In the genomic region with DNA sequence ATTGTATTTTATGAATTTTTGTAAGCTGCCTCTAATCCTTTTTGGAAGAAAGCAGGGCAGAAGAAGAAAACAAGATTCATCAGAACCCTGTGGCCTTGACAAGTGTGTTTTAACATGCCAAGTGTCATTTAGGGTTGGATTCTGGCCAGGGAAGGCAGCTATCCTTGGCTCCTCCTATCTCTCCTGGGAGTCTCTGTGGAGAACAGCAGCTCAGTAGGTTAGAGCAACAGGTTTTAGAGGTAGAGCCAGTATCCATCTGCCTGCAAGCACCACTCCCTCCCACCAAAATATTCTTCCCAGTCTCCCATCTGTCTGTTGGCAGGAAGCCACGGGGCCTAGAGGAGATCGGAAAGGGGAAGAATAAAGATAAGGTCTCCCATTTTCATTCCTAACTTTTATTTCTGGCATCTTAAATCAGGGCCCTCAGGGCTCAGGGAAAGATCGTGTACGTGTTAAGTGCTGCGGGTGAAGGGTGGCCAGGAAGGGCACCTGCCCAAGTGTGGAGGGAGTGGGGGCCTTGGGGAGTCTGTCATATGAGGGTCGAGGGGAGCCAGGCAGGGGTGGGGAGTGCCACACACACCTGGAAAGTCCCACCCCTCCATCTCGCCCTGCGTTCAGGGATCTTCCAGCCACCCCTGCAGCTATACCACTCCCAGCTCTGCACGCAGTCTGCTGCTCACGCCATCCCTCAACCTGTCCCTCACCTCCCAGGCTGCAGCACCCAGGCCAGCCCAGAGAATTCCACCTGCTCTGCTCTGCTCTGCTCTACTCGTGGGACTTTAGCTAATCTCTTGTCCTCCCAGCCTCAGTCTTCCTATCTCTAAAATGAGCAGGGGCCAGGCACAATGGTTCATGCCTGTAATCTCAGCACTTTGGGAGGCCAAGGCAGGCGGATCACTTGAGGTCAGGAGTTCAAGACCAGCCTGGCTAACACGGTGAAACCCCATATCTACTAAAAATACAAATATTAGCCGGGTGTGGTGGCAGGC, we compare ENCODE assay signal across 11 cellular contexts. TPM values are rescaled to one million over a fixed set of nuclear protein-coding genes. Genes with fewer than 3 reads are reported as not detected.
DNase-seq lines count a peak whose midpoint lies in the region; ATAC-seq lines count a peak whose summit lies in the region.
"Had no signal": no experiment of that assay in that cellular context is flagged by ENCODE, and none has a peak within 500 bp of the region (broad histone marks: within the 10 kb centered on the region; RNA-seq: fewer than 3 reads in every experiment).

No MANE protein-coding gene starts in this region.

- ATAC-seq in activated CD8-positive, alpha-beta memory T cell treated with anti-CD3 and anti-CD28 coated beads, Interleukin-2, amount 10 ng/mL, durations not matched to agents 7 days and 5 days: no peak
- ATAC-seq in HG03139 (IDR thresholded peaks at IDR 0.05; ENCODE audit: unreplicated experiment): no peak

- no peak overlapping the region for H3K4me3 Mint-ChIP-seq in activated CD8-positive, alpha-beta memory T cell treated with anti-CD3 and anti-CD28 coated beads, Interleukin-2, amount 10 ng/mL, durations not matched to agents 7 days and 5 days

- peak overlapping the region; percentile 50 for H2AFZ ChIP-seq in trophoblast cell (ENCODE audit: insufficient read depth, low read length, poor library complexity)

- no peak overlapping the region for H2BK5ac ChIP-seq in trophoblast cell (ENCODE audit: low read depth, low read length, poor library complexity)

- H3K18ac ChIP-seq in trophoblast cell (ENCODE audit: low read length): peak overlapping the region; percentile 27

- no peak overlapping the region for H4K91ac ChIP-seq in trophoblast cell (ENCODE audit: low read depth, low read length)

- DNase-seq in DMS79 (lab: John Stamatoyannopoulos, UW): peak; percentile 62
- peak; percentile 78 to 92 for DNase-seq in NCI-H446 (lab: John Stamatoyannopoulos, UW)
- DNase-seq in trophoblast cell: peak; percentile 88 to 93
- DNase-seq in activated CD8-positive, alpha-beta memory T cell treated with anti-CD3 and anti-CD28 coated beads, Interleukin-2, amount 10 ng/mL, durations not matched to agents 7 days and 5 days: no peak
- no peak for DNase-seq in activated effector memory CD4-positive, alpha-beta T cell treated with Interleukin-2 at 50 U/mL for 16 hours
- no peak for DNase-seq in T-helper 9 cell
- DNase-seq: activated effector memory CD4-positive, alpha-beta T cell treated with anti-CD3 and anti-CD28 coated beads, Interleukin-2, amount 50 U/mL, for 16 hours had no signal

- no peak overlapping the region for H3K23ac ChIP-seq in trophoblast cell (ENCODE audit: low read length)

- no peak overlapping the region for H3K4me2 ChIP-seq in trophoblast cell (ENCODE audit: low read length)

- peaks cover 2% of the 10 kb centered on the region for H3K27me3 Mint-ChIP-seq in activated CD8-positive, alpha-beta memory T cell treated with anti-CD3 and anti-CD28 coated beads, Interleukin-2, amount 10 ng/mL, durations not matched to agents 7 days and 5 days

- H3K27ac ChIP-seq in esophagus (ENCODE audit: low read depth in 2 of 2, low read length in 1 of 2): peak overlapping the region; percentile 45 to 71
- no peak overlapping the region for H3K27ac ChIP-seq in trophoblast cell (ENCODE audit: low read depth, low read length)

- H2BK120ac ChIP-seq in trophoblast cell (ENCODE audit: insufficient read depth, low read length, poor library complexity): no peak overlapping the region

- no peaks in the 10 kb centered on the region for H3K4me1 Mint-ChIP-seq in activated CD8-positive, alpha-beta memory T cell treated with anti-CD3 and anti-CD28 coated beads, Interleukin-2, amount 10 ng/mL, durations not matched to agents 7 days and 5 days

- no peak overlapping the region for H3K9ac ChIP-seq in trophoblast cell (ENCODE audit: low read length)

- H3K14ac ChIP-seq in trophoblast cell (ENCODE audit: low read length): no peak overlapping the region

- no peaks in the 10 kb centered on the region for H3K79me2 ChIP-seq in trophoblast cell (ENCODE audit: control insufficient read depth, insufficient read depth, low read length, poor library complexity)

- H4K8ac ChIP-seq in trophoblast cell (ENCODE audit: low read depth, low read length): no peak overlapping the region

- no peaks in the 10 kb centered on the region for H3K27me3 ChIP-seq in esophagus (ENCODE audit: control insufficient read depth in 1 of 2, insufficient read depth in 2 of 2, low read length in 2 of 2)
- no peaks in the 10 kb centered on the region for H3K27me3 ChIP-seq in trophoblast cell (ENCODE audit: insufficient read depth, low read length)

- H3K9me3 Mint-ChIP-seq in activated CD8-positive, alpha-beta memory T cell treated with anti-CD3 and anti-CD28 coated beads, Interleukin-2, amount 10 ng/mL, durations not matched to agents 7 days and 5 days (ENCODE audit: low read depth): no peaks in the 10 kb centered on the region

- WGBS in esophagus, 2 donors: 35 to 45% methylated on average over 14 of the region's 14 CpGs
- no CpG with 5 or more reads among the region's 14 CpGs for WGBS in trophoblast cell (ENCODE audit: extremely low coverage, insufficient coverage, insufficient read length)

- no peaks in the 10 kb centered on the region for H3K36me3 Mint-ChIP-seq in activated CD8-positive, alpha-beta memory T cell treated with anti-CD3 and anti-CD28 coated beads, Interleukin-2, amount 10 ng/mL, durations not matched to agents 7 days and 5 days

- no peak overlapping the region for H3K4ac ChIP-seq in trophoblast cell (ENCODE audit: low read depth, low read length)

- peak overlapping the region; percentile 15 for H2BK12ac ChIP-seq in trophoblast cell (ENCODE audit: low read length)

- no peak overlapping the region for H3K4me3 ChIP-seq in esophagus (ENCODE audit: low read depth in 1 of 2, low read length in 2 of 2)
- no peak overlapping the region for H3K4me3 ChIP-seq in trophoblast cell (ENCODE audit: low read depth, low read length)

- no peak overlapping the region for H3K27ac Mint-ChIP-seq in activated CD8-positive, alpha-beta memory T cell treated with anti-CD3 and anti-CD28 coated beads, Interleukin-2, amount 10 ng/mL, durations not matched to agents 7 days and 5 days

- no peak overlapping the region for H4K12ac ChIP-seq in trophoblast cell (ENCODE audit: low read depth, low read length)

- peak overlapping the region; percentile 10 for H2AK5ac ChIP-seq in trophoblast cell (ENCODE audit: low read length)

- H3K4me1 ChIP-seq in esophagus (ENCODE audit: control insufficient read depth in 2 of 2, insufficient read depth in 2 of 2, low read length in 1 of 2) (peaks cover 4 to 12% of the 10 kb centered on the region in 2 donors), trophoblast cell (ENCODE audit: control insufficient read depth in 1 of 2, insufficient read depth in 2 of 2, low read length in 2 of 2) (peaks cover 9% of the 10 kb centered on the region in 2 experiments)

- H3K9me3 ChIP-seq in esophagus (ENCODE audit: control insufficient read depth in 2 of 2, insufficient read depth in 1 of 2, low read depth in 1 of 2, low read length in 1 of 2) (no peaks in the 10 kb centered on the region), trophoblast cell (ENCODE audit: insufficient read depth, low read depth, low read length) (no peaks in the 10 kb centered on the region)

- H3K36me3 ChIP-seq in esophagus (ENCODE audit: control insufficient read depth in 2 of 2, insufficient read depth in 2 of 2, low read length in 1 of 2) (peaks cover 4% of the 10 kb centered on the region in 2 donors), trophoblast cell (ENCODE audit: control insufficient read depth in 1 of 2, insufficient read depth in 2 of 2, low read length in 2 of 2) (peaks cover 6 to 8% of the 10 kb centered on the region in 2 experiments)

- H3K79me1 ChIP-seq in trophoblast cell (ENCODE audit: low read length): no peaks in the 10 kb centered on the region

- CTCF ChIA-PET in activated CD8-positive, alpha-beta memory T cell treated with anti-CD3 and anti-CD28 coated beads, Interleukin-2, amount 10 ng/mL, durations not matched to agents 7 days and 5 days (lab: Charles Lee): interaction anchor here (0.6 kb wide), 1 partner anchor 32 kb away, joined by 3 read pairs; no protein-coding TSS in a partner anchor

RNA-seq across cellular contexts. Expression of a gene that starts 17.1 kb away (rescaled TPM):
- polyA plus RNA-seq in esophagus: not detected
- not detected in 2 replicates for polyA plus RNA-seq in trophoblast cell (2013)
- total RNA-seq in activated CD8-positive, alpha-beta memory T cell treated with anti-CD3 and anti-CD28 coated beads, Interleukin-2, amount 10 ng/mL, durations not matched to agents 7 days and 5 days: not detected
- total RNA-seq: Daoy had no signal
- polyA plus RNA-seq: keratinocyte had no signal

RNA-seq across cellular contexts. Expression of a gene that starts 33.0 kb away (rescaled TPM):
- 10 to 100 TPM; 15.7 to 20.0 TPM for polyA plus RNA-seq in esophagus
- polyA plus RNA-seq in trophoblast cell (2013): 31.8 and 33.8 TPM in 2 replicates
- 1 to 10 TPM; 1.3 to 1.5 TPM for total RNA-seq in activated CD8-positive, alpha-beta memory T cell treated with anti-CD3 and anti-CD28 coated beads, Interleukin-2, amount 10 ng/mL, durations not matched to agents 7 days and 5 days

Comparison
In these comparisons a context has a peak if more than half of its experiments do, and no peak if none do; other contexts are left out.
1. DNase-seq: peak in DMS79 (single experiment), NCI-H446 (2 of 2) and trophoblast cell (2 of 2); none in activated CD8-positive, alpha-beta memory T cell treated with anti-CD3 and anti-CD28 coated beads, Interleukin-2, amount 10 ng/mL, durations not matched to agents 7 days and 5 days (single experiment), activated effector memory CD4-positive, alpha-beta T cell treated with Interleukin-2 at 50 U/mL for 16 hours (single experiment) and T-helper 9 cell (single experiment).